In genomic region chrX:104098151-104098808, GRCh38 we compare ENCODE assay signal across 8 cellular contexts. TPM values are rescaled to one million over a fixed set of nuclear protein-coding genes. Genes with fewer than 3 reads are reported as not detected.
DNase-seq lines count a peak whose midpoint lies in the region; ATAC-seq and TF ChIP-seq lines count a peak whose summit lies in the region.

No MANE protein-coding gene starts in this region.

- H3K27ac ChIP-seq in PC-3 (ENCODE audit: low read length) (no peak overlapping the region), heart right ventricle (no peak overlapping the region), sigmoid colon (no peak overlapping the region)

- H3K9me2 ChIP-seq in PC-3 (replicated peaks; ENCODE audit: low read length): no peaks in the 10 kb centered on the region

- CTCF ChIA-PET in PC-3 (lab: Charles Lee): interaction anchor here (0.7 kb wide), 1 partner anchor 15 kb away, joined by 3 read pairs; no protein-coding TSS in a partner anchor

- intact Hi-C loops in PC-3 (cut with micrococcal nuclease): loop anchor here (1.0 kb wide), 2 partner anchors 15 to 38 kb away; no protein-coding TSS in a partner anchor
- intact Hi-C loops in heart right ventricle (cut with DNase I): loop anchor here in 5 of 10 donors (1.0 to 2.0 kb wide), 3 partner anchors 37 to 39 kb away; no protein-coding TSS in a partner anchor
- intact Hi-C loops in sigmoid colon (cut with DNase I): loop anchor here (2.0 kb wide), 2 partner anchors 15 to 39 kb away; partner anchors contain the start of gene ZCCHC18

- no peak overlapping the region for H3K9ac ChIP-seq in PC-3 (ENCODE audit: low read length)

- 0% methylated on average over 4 of the region's 4 CpGs for WGBS in heart right ventricle, 2 donors
- 0 to 3% methylated on average over 4 of the region's 4 CpGs for WGBS in sigmoid colon, 2 donors

- H3K4me3 ChIP-seq in LNCaP clone FGC (ENCODE audit: low read depth, low read length) (no peak overlapping the region), PC-3 (ENCODE audit: low read length) (no peak overlapping the region), heart right ventricle (no peak overlapping the region), sigmoid colon (no peak overlapping the region)

- H3K27me3 ChIP-seq in PC-3 (ENCODE audit: low read length) (peaks cover 32% of the 10 kb centered on the region), heart right ventricle (peaks cover 0 to 71% (median 0%) of the 10 kb centered on the region in 7 donors), sigmoid colon (no peaks in the 10 kb centered on the region)

- H4K20me1 ChIP-seq in PC-3 (ENCODE audit: low read length): no peaks in the 10 kb centered on the region

- TF ChIP-seq CTCF in LNCaP clone FGC (IDR thresholded peaks at IDR 0.05; ENCODE audit: control insufficient read depth, extremely low read depth, insufficient read depth): peak; percentile 46
- TF ChIP-seq CTCF in PC-3 (conservative IDR thresholded peaks at IDR 0.05; ENCODE audit: low read depth, low read length): peak; percentile 68
- peak; percentile 27 to 71 (median 64) for TF ChIP-seq CTCF in heart right ventricle (IDR thresholded peaks at IDR 0.05)
- TF ChIP-seq CTCF in sigmoid colon (IDR thresholded peaks at IDR 0.05): peak; percentile 32 to 52 (median 42)

- DNase-seq in DMS53 treated with DMSO at 0.1 percent for 48 hours (lab: John Stamatoyannopoulos, UW; ENCODE audit: unreplicated experiment) (peak; percentile 76), LNCaP clone FGC (ENCODE audit: low read depth) (peak; percentile 77), PC-3 (peak; percentile 66), heart right ventricle (peak in 1 of 2 donors; percentile 56), sigmoid colon (peak; percentile 75)
- DNase-seq in activated naive CD8-positive, alpha-beta T cell treated with anti-CD3 and anti-CD28 coated beads, Interleukin-2, amount 50 U/mL, for 16 hours (ENCODE audit: low read depth, low spot score): peak; percentile 23

- ATAC-seq in GM21447 (IDR thresholded peaks at IDR 0.05; ENCODE audit: unreplicated experiment) (peak; percentile 75), PC-3 (peak; percentile 73), heart right ventricle (peak in 4 of 8 donors; percentile 42 to 70 (median 62)), HG03097 (IDR thresholded peaks at IDR 0.05; ENCODE audit: low FRiP score, unreplicated experiment) (no peak)

- no peak for TF ChIP-seq POLR2A in sigmoid colon (IDR thresholded peaks at IDR 0.05)

- no peak overlapping the region for H2AFZ ChIP-seq in PC-3 (ENCODE audit: low read length)

- POLR2A ChIA-PET in PC-3 (lab: Charles Lee; ENCODE audit: unreplicated experiment): no interaction called here

- H3K4me1 ChIP-seq in PC-3 (ENCODE audit: insufficient read depth, low read length): no peaks in the 10 kb centered on the region
- no peaks in the 10 kb centered on the region for H3K4me1 ChIP-seq in heart right ventricle
- no peaks in the 10 kb centered on the region for H3K4me1 ChIP-seq in sigmoid colon

- no peaks in the 10 kb centered on the region for H3K9me3 ChIP-seq in PC-3 (ENCODE audit: low read length)
- H3K9me3 ChIP-seq in heart right ventricle: no peaks in the 10 kb centered on the region
- no peaks in the 10 kb centered on the region for H3K9me3 ChIP-seq in sigmoid colon

- H3F3A ChIP-seq in PC-3 (ENCODE audit: low read length, unreplicated experiment): no peaks in the 10 kb centered on the region

- BruUV-seq in PC-3 (replicated peaks; lab: Mats Ljungman, UMichigan): no TSS peak

- H3K79me2 ChIP-seq in PC-3 (ENCODE audit: low read length): no peaks in the 10 kb centered on the region

- H3K4me2 ChIP-seq in PC-3 (ENCODE audit: low read length): no peak overlapping the region

- no peak for TF ChIP-seq EP300 in sigmoid colon (IDR thresholded peaks at IDR 0.05)

- H3K36me3 ChIP-seq in PC-3 (ENCODE audit: low read depth, low read length) (no peaks in the 10 kb centered on the region), heart right ventricle (no peaks in the 10 kb centered on the region), sigmoid colon (no peaks in the 10 kb centered on the region)

RNA-seq across cellular contexts. Expression of gene ZCCHC18, which starts 14.0 kb away (rescaled TPM):
- total RNA-seq in PC-3 (2014; rRNA removed): 0.23 and 5.8 TPM in 2 replicates
- total RNA-seq in heart right ventricle: 1 to 10 TPM in 3 of 10 donors, under 1 TPM in 6, not detected in 1; 0.38 to 1.7 (median 0.52) TPM
- under 1 TPM; 0.48 to 0.80 TPM for polyA plus RNA-seq in heart right ventricle
- 1 to 10 TPM in 3 of 4 donors, under 1 TPM in 1; 0.66 to 2.9 (median 1.7) TPM for total RNA-seq in sigmoid colon
- 1 to 10 TPM in 2 of 3 donors, not detected in 1; 2.7 to 4.2 TPM for polyA plus RNA-seq in sigmoid colon

RNA-seq across cellular contexts. Expression of gene TMSB15C, which starts 22.2 kb away (rescaled TPM):
- total RNA-seq in PC-3 (2014; rRNA removed) (3.5 and 4.6 TPM in 2 replicates), heart right ventricle (under 1 TPM in 7 of 10 donors, not detected in 3; 0.09 to 0.35 (median 0.15) TPM), sigmoid colon (1 to 10 TPM; 1.2 to 9.4 (median 5.9) TPM)
- polyA plus RNA-seq in heart right ventricle (under 1 TPM; 0.14 to 0.15 TPM), sigmoid colon (1 to 10 TPM in 1 of 3 donors, not detected in 2; 1.0 TPM)

RNA-seq across cellular contexts. Expression of gene H2BW2, which starts 58.5 kb away (rescaled TPM):
- total RNA-seq in PC-3 (2014; rRNA removed): not detected in 2 replicates
- not detected for total RNA-seq in heart right ventricle
- not detected for polyA plus RNA-seq in heart right ventricle
- not detected for total RNA-seq in sigmoid colon
- not detected for polyA plus RNA-seq in sigmoid colon

RNA-seq across cellular contexts. Expression of gene SLC25A53, which starts 58.5 kb away (rescaled TPM):
- total RNA-seq in PC-3 (2014; rRNA removed): 6.6 and 12.4 TPM in 2 replicates
- 10 to 100 TPM; 10.8 to 15.6 (median 11.6) TPM for total RNA-seq in heart right ventricle
- polyA plus RNA-seq in heart right ventricle: 1 to 10 TPM; 4.2 to 5.6 TPM
- total RNA-seq in sigmoid colon: 10 to 100 TPM; 14.7 to 23.5 (median 20.5) TPM
- polyA plus RNA-seq in sigmoid colon: 10 to 100 TPM in 1 of 3 donors, 1 to 10 TPM in 2; 8.2 to 10.8 (median 8.3) TPM
